In genomic region chr12:120534203-120534702, GRCh38 we compare ENCODE assay signal across 8 cellular contexts. TPM values are rescaled to one million over a fixed set of nuclear protein-coding genes. Genes with fewer than 3 reads are reported as not detected.
A peak's percentile ranks its signal among the peaks of the same experiment; 100 is the strongest.
DNase-seq lines count a peak whose midpoint lies in the region; ATAC-seq and TF ChIP-seq lines count a peak whose summit lies in the region.

Gene RNF10, plus strand, starts transcription at chr12:120534356. Its CDS starts 456 bp downstream, at chr12:120534812.

- POLR2A ChIA-PET in WTC11 (lab: Charles Lee), result interaction anchor here (1.4 kb wide), 1 partner anchor 38 kb away, joined by 7 read pairs; the partner anchor contains the start of gene DYNLL1

- peak within 1 kb of the TSS; percentile 92 to 98 (median 98) for H3K9ac ChIP-seq in skeletal muscle tissue (ENCODE audit: low read depth in 1 of 3, low read length in 3 of 3)

- no peaks in the 10 kb centered on the region for H3K27me3 ChIP-seq in skeletal muscle tissue (ENCODE audit: control insufficient read depth in 3 of 3, insufficient read depth in 3 of 3, low read length in 3 of 3)

- H3K9me3 ChIP-seq in skeletal muscle tissue (ENCODE audit: control insufficient read depth in 3 of 3, low read length in 3 of 3), result no peaks in the 10 kb centered on the region

- peak; percentile 97 for TF ChIP-seq POLR2A in GM18526 (IDR thresholded peaks at IDR 0.05; ENCODE audit: extremely low read depth, insufficient read length)

- DNase-seq in A172 (ENCODE audit: low spot score) (peak; percentile 74), NCI-H2196 treated with DMSO at 0.1 percent for 48 hours (lab: John Stamatoyannopoulos, UW; ENCODE audit: unreplicated experiment) (peak; percentile 44), WTC11 (ENCODE audit: low spot score) (peak; percentile 66), cardiac fibroblast (ENCODE audit: low read depth in 2 of 2) (peak; percentile 93 to 95), iPS-NIHi11 (ENCODE audit: low spot score) (peak; percentile 98)

- H3K36me3 ChIP-seq in skeletal muscle tissue (ENCODE audit: control insufficient read depth in 3 of 3, insufficient read depth in 3 of 3, low read length in 3 of 3), result peaks cover 2 to 9% (median 5%) of the 10 kb centered on the region in 3 donors

- peak within 1 kb of the TSS; percentile 98 for H3K27ac ChIP-seq in skeletal muscle tissue (ENCODE audit: low read depth, low read length)

- ATAC-seq in HG03108 (IDR thresholded peaks at IDR 0.05; ENCODE audit: unreplicated experiment) (peak; percentile 53), WTC11 (peak; percentile 78)

- peaks cover 40% of the 10 kb centered on the region for H3K4me1 Mint-ChIP-seq in WTC11

- H3K4me1 ChIP-seq in skeletal muscle tissue (ENCODE audit: control insufficient read depth in 3 of 3, insufficient read depth in 3 of 3, low read length in 3 of 3), result peaks cover 36 to 42% (median 37%) of the 10 kb centered on the region in 3 donors

- no peaks in the 10 kb centered on the region for H3K27me3 Mint-ChIP-seq in WTC11 (ENCODE audit: low read depth)

- peak within 1 kb of the TSS; percentile 84 for H3K27ac Mint-ChIP-seq in WTC11

- H3K4me3 Mint-ChIP-seq in WTC11, result peak within 1 kb of the TSS; percentile 90

- H3K9me3 Mint-ChIP-seq in WTC11, result no peaks in the 10 kb centered on the region

- peak within 1 kb of the TSS; percentile 97 for H3K4me3 ChIP-seq in cardiac fibroblast (replicated peaks in 1 of 2; ENCODE audit: low read depth in 2 of 2, low read length in 2 of 2)
- peak within 1 kb of the TSS; percentile 73 to 98 (median 87) for H3K4me3 ChIP-seq in skeletal muscle tissue (ENCODE audit: low read length in 3 of 3)

- TF ChIP-seq CTCF in WTC11 (IDR thresholded peaks at IDR 0.05) (no peak), cardiac fibroblast (IDR thresholded peaks at IDR 0.05; ENCODE audit: low read depth, low read length) (no peak)

- H3K36me3 Mint-ChIP-seq in WTC11, result peaks cover 15% of the 10 kb centered on the region

- CTCF ChIA-PET in WTC11 (lab: Charles Lee), result interaction anchor here (1.0 to 1.2 kb wide), 2 partner anchors 35 to 95 kb away, joined by 3 to 4 read pairs; no protein-coding TSS in a partner anchor

TF ChIP-seq in WTC11, 78 proteins besides CTCF, POLR2A, EP300 and RAD21:
- TF ChIP-seq OVOL2 (CRISPR knock-in tag; IDR thresholded peaks at IDR 0.05; ENCODE audit: borderline replicate concordance), result no peak
- TF ChIP-seq, protein P1, sequence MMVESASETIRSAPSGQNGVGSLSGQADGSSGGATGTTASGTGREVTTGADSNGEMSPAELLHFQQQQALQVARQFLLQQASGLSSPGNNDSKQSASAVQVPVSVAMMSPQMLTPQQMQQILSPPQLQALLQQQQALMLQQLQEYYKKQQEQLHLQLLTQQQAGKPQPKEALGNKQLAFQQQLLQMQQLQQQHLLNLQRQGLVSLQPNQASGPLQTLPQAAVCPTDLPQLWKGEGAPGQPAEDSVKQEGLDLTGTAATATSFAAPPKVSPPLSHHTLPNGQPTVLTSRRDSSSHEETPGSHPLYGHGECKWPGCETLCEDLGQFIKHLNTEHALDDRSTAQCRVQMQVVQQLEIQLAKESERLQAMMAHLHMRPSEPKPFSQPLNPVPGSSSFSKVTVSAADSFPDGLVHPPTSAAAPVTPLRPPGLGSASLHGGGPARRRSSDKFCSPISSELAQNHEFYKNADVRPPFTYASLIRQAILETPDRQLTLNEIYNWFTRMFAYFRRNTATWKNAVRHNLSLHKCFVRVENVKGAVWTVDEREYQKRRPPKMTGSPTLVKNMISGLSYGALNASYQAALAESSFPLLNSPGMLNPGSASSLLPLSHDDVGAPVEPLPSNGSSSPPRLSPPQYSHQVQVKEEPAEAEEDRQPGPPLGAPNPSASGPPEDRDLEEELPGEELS (CRISPR knock-in tag; IDR thresholded peaks at IDR 0.05), result 0 out of 2 replicates have a peak, but pooled peaks have one; percentile 33
- TF ChIP-seq ELF4 (CRISPR knock-in tag; IDR thresholded peaks at IDR 0.05; ENCODE audit: low read depth), result 0 out of 2 replicates have a peak, but pooled peaks have one; percentile 45
TF ChIP-seq in WTC11: peak in this region for 2.

RNA-seq across cellular contexts. Expression of gene RNF10, which starts in this region (rescaled TPM):
- total RNA-seq in A172 (2014; rRNA removed; shearing (Covaris generic)), result 46.2 and 85.2 TPM in 2 replicates
- total RNA-seq in WTC11 (2021) (151 to 160 TPM (median 155 TPM) in 3 replicates), skeletal muscle tissue (118 TPM)

Comparison
In these comparisons a context has a peak if more than half of its experiments do, and no peak if none do; other contexts are left out.
1. Peak in every context shown above with its lines: DNase-seq, ATAC-seq, H3K4me3 ChIP-seq and H3K27ac ChIP-seq.
2. DNase-seq: peak in every context shown above with its lines; median percentile 98 in iPS-NIHi11; 94 in cardiac fibroblast; 74 in A172; 66 in WTC11; 44 in NCI-H2196 treated with DMSO at 0.1 percent for 48 hours.